Comparison of ENCODE assay signal across 26 cellular contexts in genomic region chr15:60130811-60131210, GRCh38.
"Had no signal": no experiment of that assay in that cellular context is flagged by ENCODE, and none has a peak within 500 bp of the region (broad histone marks: within the 10 kb centered on the region; RNA-seq: fewer than 3 reads in every experiment).

No MANE protein-coding gene starts in this region.

- ATAC-seq: activated CD8-positive, alpha-beta T cell treated with anti-CD3 and anti-CD28 coated beads for 36 hours; activated T-cell treated with anti-CD3 and anti-CD28 coated beads, Interleukin-2, amount 50 U/mL, for 4 hours; effector memory CD8-positive, alpha-beta T cell; gastroesophageal sphincter; heart right ventricle had no signal

- DNase-seq: activated CD4-positive, alpha-beta T cell treated with anti-CD3 and anti-CD28 coated beads for 4 hours; activated CD4-positive, alpha-beta T cell treated with anti-CD3 and anti-CD28 coated beads, Interleukin-2, amount 50 U/mL, for 1 hour; activated CD4-positive, alpha-beta T cell treated with anti-CD3 and anti-CD28 coated beads, Interleukin-2, amount 50 U/mL, for 48 hours; activated CD4-positive, CD25-positive, alpha-beta regulatory T cell; activated CD4-positive, CD25-positive, alpha-beta regulatory T cell treated with anti-CD3 and anti-CD28 coated beads, Interleukin-2, amount 50 U/mL, for 72 hours; activated CD8-positive, alpha-beta memory T cell treated with anti-CD3 and anti-CD28 coated beads for 24 hours; activated CD8-positive, alpha-beta T cell treated with anti-CD3 and anti-CD28 coated beads for 36 hours; activated effector memory CD4-positive, alpha-beta T cell treated with Interleukin-2 at 50 U/mL for 16 hours; activated gamma-delta T cell treated with Interleukin-2 at 50 U/mL for 16 hours; activated naive CD4-positive, alpha-beta T cell treated with anti-CD3 and anti-CD28 coated beads, Interleukin-2, amount 50 U/mL, for 16 hours; activated naive CD4-positive, alpha-beta T cell treated with Interleukin-2 at 50 U/mL for 16 hours; activated T-cell treated with anti-CD3 and anti-CD28 coated beads, Interleukin-2, amount 50 U/mL, for 4 hours; amniotic stem cell; anterior cingulate cortex; caudate nucleus; cortex of kidney; dermis blood vessel endothelial cell; effector CD4-positive, alpha-beta T cell; effector memory CD8-positive, alpha-beta T cell; erythroblast; esophagus squamous epithelium; foreskin melanocyte; heart right ventricle; T-helper 2 cell had no signal

- H3K4me2 ChIP-seq: hepatocyte had no signal

- H3K27ac ChIP-seq: esophagus squamous epithelium, gastroesophageal sphincter, heart right ventricle, hepatocyte had no signal

- H2AFZ ChIP-seq: hepatocyte had no signal

- H3K4me3 ChIP-seq: esophagus squamous epithelium, gastroesophageal sphincter, heart right ventricle, hepatocyte had no signal

- H3K79me2 ChIP-seq: hepatocyte had no signal

- H3K9me3 ChIP-seq: esophagus squamous epithelium, gastroesophageal sphincter, heart right ventricle had no signal

- H3K36me3 ChIP-seq: esophagus squamous epithelium, gastroesophageal sphincter, heart right ventricle had no signal
